Comparison of ENCODE assay signal across 13 cellular contexts in the genomic region with DNA sequence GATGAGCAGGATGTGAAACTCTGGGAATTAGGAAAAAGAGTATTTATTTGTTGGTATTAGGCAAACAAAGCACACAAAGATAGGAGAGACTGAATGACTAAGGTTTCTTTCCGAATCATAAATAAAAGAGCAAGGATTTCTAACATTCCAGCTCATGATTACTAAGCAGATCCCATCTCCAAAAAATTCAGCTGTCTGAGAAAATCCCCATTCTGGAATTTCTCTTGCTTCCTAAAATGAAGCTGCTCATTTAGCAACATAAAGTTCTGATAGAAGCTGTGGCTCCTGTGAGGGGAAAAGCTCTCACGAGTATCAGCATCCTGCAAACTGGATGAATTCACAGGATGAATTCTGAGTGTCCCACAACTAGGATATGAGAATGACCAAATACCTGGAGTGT. TPM values are rescaled to one million over a fixed set of nuclear protein-coding genes. Genes with fewer than 3 reads are reported as not detected.
DNase-seq lines count a peak whose midpoint lies in the region; ATAC-seq and TF ChIP-seq lines count a peak whose summit lies in the region.
"Had no signal": no experiment of that assay in that cellular context is flagged by ENCODE, and none has a peak within 500 bp of the region (broad histone marks: within the 10 kb centered on the region; RNA-seq: fewer than 3 reads in every experiment).

No MANE protein-coding gene starts in this region.

- CTCF ChIA-PET in BJ (lab: Yijun Ruan, JAX), result interaction anchor here (1.0 to 2.3 kb wide), 2 partner anchors 35 to 42 kb away, joined by 3 to 9 read pairs; no protein-coding TSS in a partner anchor

- H3K9me3 ChIP-seq in lower lobe of right lung, result no peaks in the 10 kb centered on the region
- H3K9me3 ChIP-seq: esophagus squamous epithelium, MG63, right atrium auricular region, stomach had no signal

- intact Hi-C loops in lower lobe of right lung (cut with DNase I), result no loop called here

- POLR2A ChIA-PET in BJ (lab: Charles Lee), result interaction anchor here (0.6 kb wide), 1 partner anchor 304 kb away, joined by 3 read pairs; no protein-coding TSS in a partner anchor

- ATAC-seq in omental fat pad (ENCODE audit: low FRiP score) (peak; percentile 63), lower lobe of right lung (no peak)

- H3K4me3 ChIP-seq in BJ (ENCODE audit: low read depth, low read length) (no peak overlapping the region), choroid plexus epithelial cell (ENCODE audit: low read depth, low read length) (no peak overlapping the region), lower lobe of right lung (no peak overlapping the region), coronary artery (no peak overlapping the region)
- H3K4me3 ChIP-seq: esophagus squamous epithelium, MG63, right atrium auricular region, stomach had no signal

- peaks cover 5% of the 10 kb centered on the region for H3K36me3 ChIP-seq in BJ (ENCODE audit: control insufficient read depth, insufficient read depth, low read length)
- H3K36me3 ChIP-seq in lower lobe of right lung, result peaks cover 48% of the 10 kb centered on the region

- DNase-seq in BJ (ENCODE audit: low read depth) (peak; percentile 66), M059J (ENCODE audit: low read depth) (peak; percentile 45), choroid plexus epithelial cell (ENCODE audit: low read depth) (peak; percentile 31), omental fat pad (ENCODE audit: low spot score) (no peak), NCI-H1694 (lab: John Stamatoyannopoulos, UW) (no peak), lower lobe of right lung (no peak), coronary artery (ENCODE audit: low spot score) (no peak), NCI-H146 treated with DMSO at 0.1 percent for 48 hours (lab: John Stamatoyannopoulos, UW; ENCODE audit: unreplicated experiment) (no peak)
- DNase-seq: activated CD4-positive, alpha-beta T cell treated with anti-CD3 and anti-CD28 coated beads, Interleukin-2, amount 50 U/mL, for 1 hour; esophagus squamous epithelium; MG63; stomach had no signal

- H3K27me3 ChIP-seq in BJ (ENCODE audit: control insufficient read depth, insufficient read depth, low read length) (no peaks in the 10 kb centered on the region), lower lobe of right lung (ENCODE audit: low read depth) (no peaks in the 10 kb centered on the region)
- H3K27me3 ChIP-seq: esophagus squamous epithelium, MG63, right atrium auricular region, stomach had no signal

- no peak overlapping the region for H3K27ac ChIP-seq in lower lobe of right lung
- no peak overlapping the region for H3K27ac ChIP-seq in coronary artery
- H3K27ac ChIP-seq: esophagus squamous epithelium, right atrium auricular region had no signal

- no peaks in the 10 kb centered on the region for H3K4me1 ChIP-seq in lower lobe of right lung
- H3K4me1 ChIP-seq: stomach had no signal

- TF ChIP-seq CTCF in BJ (IDR thresholded peaks at IDR 0.05; ENCODE audit: insufficient read depth, low read depth, low read length) (no peak), choroid plexus epithelial cell (conservative IDR thresholded peaks at IDR 0.05; ENCODE audit: low read depth, low read length) (no peak), omental fat pad (IDR thresholded peaks at IDR 0.05) (no peak), lower lobe of right lung (IDR thresholded peaks at IDR 0.05) (no peak), coronary artery (IDR thresholded peaks at IDR 0.05) (no peak)

RNA-seq across cellular contexts. Expression of a gene that starts 6.7 kb away (rescaled TPM):
- 1.6 and 3.5 TPM in 2 replicates for polyA plus RNA-seq in BJ (2011; rRNA removed)
- 2.5 TPM in 2 replicates for polyA minus RNA-seq in BJ (2011; rRNA and poly(A)+ RNA removed)
- total RNA-seq in M059J (2014; rRNA removed; shearing (Covaris generic)), result 1.1 and 2.1 TPM in 2 replicates
- total RNA-seq in omental fat pad (1 to 10 TPM in 1 of 4 donors, under 1 TPM in 2, not detected in 1; 0.25 to 5.8 (median 0.84) TPM), lower lobe of right lung (not detected)

RNA-seq across cellular contexts. Expression of a gene that starts 21.4 kb away (rescaled TPM):
- polyA plus RNA-seq in BJ (2011; rRNA removed), result 1.6 and 3.7 TPM in 2 replicates
- polyA minus RNA-seq in BJ (2011; rRNA and poly(A)+ RNA removed), result 1.3 and 1.6 TPM in 2 replicates
- total RNA-seq in M059J (2014; rRNA removed; shearing (Covaris generic)), result 0.59 and 0.86 TPM in 2 replicates
- 10 to 100 TPM in 1 of 4 donors, 1 to 10 TPM in 3; 2.6 to 14.8 (median 4.1) TPM for total RNA-seq in omental fat pad
- total RNA-seq in lower lobe of right lung, result 8.4 TPM

RNA-seq across cellular contexts. Expression of a gene that starts 47.9 kb away (rescaled TPM):
- polyA plus RNA-seq in BJ (2011; rRNA removed), result 118 and 144 TPM in 2 replicates
- 44.7 and 45.0 TPM in 2 replicates for polyA minus RNA-seq in BJ (2011; rRNA and poly(A)+ RNA removed)
- total RNA-seq in M059J (2014; rRNA removed; shearing (Covaris generic)), result 213 and 371 TPM in 2 replicates
- total RNA-seq in omental fat pad (100 to 1,000 TPM; 138 to 202 (median 148) TPM), lower lobe of right lung (253 TPM)

Comparison
In these comparisons a context has a peak if more than half of its experiments do, and no peak if none do; other contexts are left out.
1. DNase-seq: peak in BJ (single experiment), M059J (single experiment) and choroid plexus epithelial cell (single experiment); none in omental fat pad (single experiment), NCI-H1694 (single experiment), lower lobe of right lung (single experiment), coronary artery (single experiment) and NCI-H146 treated with DMSO at 0.1 percent for 48 hours (single experiment).